Comparison of ENCODE assay signal across 20 cellular contexts in genomic region chr19:2276429-2276989, GRCh38. TPM values are rescaled to one million over a fixed set of nuclear protein-coding genes. Genes with fewer than 3 reads are reported as not detected.
DNase-seq lines count a peak whose midpoint lies in the region; ATAC-seq and TF ChIP-seq lines count a peak whose summit lies in the region.
"Had no signal": no experiment of that assay in that cellular context is flagged by ENCODE, and none has a peak within 500 bp of the region (broad histone marks: within the 10 kb centered on the region; RNA-seq: fewer than 3 reads in every experiment).

No MANE protein-coding gene starts in this region.

- TF ChIP-seq POLR2A in vagina (IDR thresholded peaks at IDR 0.05), result no peak

- ATAC-seq in lower lobe of right lung, result no peak

- H3K27ac ChIP-seq in left ventricle myocardium inferior (replicated peaks) (peak overlapping the region; percentile 56), lower lobe of right lung (peak overlapping the region; percentile 6), vagina (peak overlapping the region; percentile 18)
- H3K27ac ChIP-seq: brain microvascular endothelial cell, epithelial cell of prostate had no signal

- DNase-seq in left ventricle myocardium inferior, result no peak
- DNase-seq in cardiac septum (ENCODE audit: low spot score), result no peak
- no peak for DNase-seq in lower lobe of right lung
- DNase-seq in vagina (ENCODE audit: extremely low spot score in 2 of 2), result no peak
- DNase-seq in stimulated activated CD4-positive, alpha-beta T cell treated with anti-CD3 and anti-CD28 coated beads, Interleukin-4, amount 100 ng/mL, for 1 hour, result no peak
- DNase-seq in activated CD4-positive, alpha-beta T cell treated with anti-CD3 and anti-CD28 coated beads, Interleukin-2, amount 50 U/mL, for 48 hours, result no peak
- DNase-seq: ACHN; activated naive CD8-positive, alpha-beta T cell treated with anti-CD3 and anti-CD28 coated beads, Interleukin-2, amount 10 ng/mL, durations not matched to agents 7 days and 5 days; brain microvascular endothelial cell; CD4-positive, CD25-positive, alpha-beta regulatory T cell; HCEC 1CT; KBM-7; NCI-H2029 treated with DMSO at 0.1 percent for 48 hours; stimulated activated naive CD4-positive, alpha-beta T cell treated with Interleukin-2 at 50 U/mL for 16 hours had no signal

- H3K27me3 ChIP-seq in left ventricle myocardium inferior (ENCODE audit: low read depth) (no peaks in the 10 kb centered on the region), lower lobe of right lung (ENCODE audit: low read depth) (no peaks in the 10 kb centered on the region), vagina (no peaks in the 10 kb centered on the region)
- H3K27me3 ChIP-seq: brain microvascular endothelial cell, upper lobe of left lung had no signal

- peaks cover 48% of the 10 kb centered on the region for H3K4me1 ChIP-seq in left ventricle myocardium inferior
- H3K4me1 ChIP-seq in lower lobe of right lung, result peaks cover 46% of the 10 kb centered on the region
- H3K4me1 ChIP-seq in vagina, result peaks cover 52% of the 10 kb centered on the region

- TF ChIP-seq CTCF in left ventricle myocardium inferior (IDR thresholded peaks at IDR 0.05; ENCODE audit: borderline replicate concordance) (no peak), lower lobe of right lung (IDR thresholded peaks at IDR 0.05) (no peak), vagina (IDR thresholded peaks at IDR 0.05) (no peak)

- H3K4me3 ChIP-seq in left ventricle myocardium inferior, result peak overlapping the region; percentile 32
- no peak overlapping the region for H3K4me3 ChIP-seq in lower lobe of right lung
- H3K4me3 ChIP-seq in vagina, result peak overlapping the region in 1 of 2 donors; percentile 16

- intact Hi-C loops in left ventricle myocardium inferior (cut with micrococcal nuclease), result no loop called here
- intact Hi-C loops in cardiac septum (cut with DNase I), result loop anchor here (5.0 to 10.0 kb wide), 2 partner anchors 116 to 338 kb away; no protein-coding TSS in a partner anchor
- intact Hi-C loops in lower lobe of right lung (cut with DNase I), result no loop called here
- intact Hi-C loops in vagina (cut with DNase I), result no loop called here

- H3K36me3 ChIP-seq in left ventricle myocardium inferior, result peaks cover 20% of the 10 kb centered on the region
- peaks cover 42% of the 10 kb centered on the region for H3K36me3 ChIP-seq in lower lobe of right lung
- peaks cover 0 to 21% of the 10 kb centered on the region in 2 donors for H3K36me3 ChIP-seq in vagina

- H3K9me3 ChIP-seq in left ventricle myocardium inferior (replicated peaks), result no peaks in the 10 kb centered on the region
- H3K9me3 ChIP-seq in lower lobe of right lung, result no peaks in the 10 kb centered on the region
- no peaks in the 10 kb centered on the region for H3K9me3 ChIP-seq in vagina
- H3K9me3 ChIP-seq: upper lobe of left lung had no signal

RNA-seq across cellular contexts. Expression of gene PEAK3, which starts 5.5 kb away (rescaled TPM):
- total RNA-seq in left ventricle myocardium inferior (0.77 TPM), cardiac septum (0.19 TPM), lower lobe of right lung (7.5 TPM), vagina (2.0 TPM)
- total RNA-seq: CD4-positive, CD25-positive, alpha-beta regulatory T cell; mesothelial cell of epicardium; NCI-H460 had no signal

RNA-seq across cellular contexts. Expression of gene JSRP1, which starts 20.3 kb away (rescaled TPM):
- 0.36 TPM for total RNA-seq in left ventricle myocardium inferior
- total RNA-seq in cardiac septum, result 0.46 TPM
- total RNA-seq in lower lobe of right lung, result not detected
- total RNA-seq in vagina, result not detected
- total RNA-seq: dermis microvascular lymphatic vessel endothelial cell; NCI-H460; T-helper 1 cell treated with Interleukin-12 subunit alpha and Interleukin-12 subunit beta and Interleukin-4 antibody, amounts not matched to agents 30 ng/mL and 1 ng/mL, for 36 hours had no signal

RNA-seq across cellular contexts. Expression of gene AMH, which starts 27.4 kb away (rescaled TPM):
- total RNA-seq in left ventricle myocardium inferior (1.1 TPM), cardiac septum (1.5 TPM), lower lobe of right lung (1.9 TPM), vagina (2.7 TPM)

RNA-seq across cellular contexts. Expression of gene LINGO3, which starts 31.4 kb away (rescaled TPM):
- total RNA-seq in left ventricle myocardium inferior (not detected), cardiac septum (not detected), lower lobe of right lung (not detected), vagina (not detected)
- total RNA-seq: dermis microvascular lymphatic vessel endothelial cell had no signal

RNA-seq across cellular contexts. Expression of gene SF3A2, which starts 39.9 kb away (rescaled TPM):
- total RNA-seq in left ventricle myocardium inferior (28.7 TPM), cardiac septum (34.1 TPM), lower lobe of right lung (55.6 TPM), vagina (71.2 TPM)

Comparison
In these comparisons a context has a peak if more than half of its experiments do, and no peak if none do; other contexts are left out.
1. H3K27ac ChIP-seq: peak in every context shown above with its lines; median percentile 56 in left ventricle myocardium inferior; 18 in vagina; 6 in lower lobe of right lung.